In genomic region chr2:240435457-240435954, GRCh38 we compare ENCODE assay signal across 8 cellular contexts. TPM values are rescaled to one million over a fixed set of nuclear protein-coding genes. Genes with fewer than 3 reads are reported as not detected.
DNase-seq lines count a peak whose midpoint lies in the region; ATAC-seq, FAIRE-seq and TF ChIP-seq lines count a peak whose summit lies in the region.

TSS of gene GPC1 (plus strand) at chr2:240435663. CDS start at chr2:240435919, 256 bp downstream.

- DNase-seq in CD8-positive, alpha-beta memory T cell = peak in 2 of 5 donors; percentile 56 to 61
- peak; percentile 91 for DNase-seq in kidney
- peak in 2 of 3 experiments; percentile 27 to 58 for DNase-seq in stimulated activated CD4-positive, alpha-beta T cell treated with anti-CD3 and anti-CD28 coated beads, TNF-alpha, amount 100 ng/mL, for 24 hours (ENCODE audit: low read depth in 3 of 3)

- H3K4me1 Mint-ChIP-seq in CD8-positive, alpha-beta memory T cell = peaks cover 4 to 19% (median 4%) of the 10 kb centered on the region in 3 donors
- peaks cover 9% of the 10 kb centered on the region for H3K4me1 Mint-ChIP-seq in T-helper 1 cell treated with Interleukin-12 subunit alpha and Interleukin-12 subunit beta and Interleukin-4 antibody, amounts not matched to agents 30 μg/mL and 1 μg/mL, for 36 hours (ENCODE audit: low read depth)

- no peaks in the 10 kb centered on the region for H3K36me3 ChIP-seq in CD8-positive, alpha-beta memory T cell (ENCODE audit: insufficient read depth, low read length)
- no peaks in the 10 kb centered on the region for H3K36me3 ChIP-seq in kidney (ENCODE audit: control insufficient read depth in 1 of 2, insufficient read depth in 2 of 2, low read length in 2 of 2)

- no peak within 1 kb of the TSS for H3K27ac ChIP-seq in CD8-positive, alpha-beta memory T cell (ENCODE audit: low read depth, low read length)
- H3K27ac ChIP-seq in cingulate gyrus (ENCODE audit: low read depth, low read length) = peak within 1 kb of the TSS; percentile 85
- peak within 1 kb of the TSS in 1 of 2 donors; percentile 43 for H3K27ac ChIP-seq in kidney (ENCODE audit: low read depth in 2 of 2, low read length in 2 of 2)

- no peaks in the 10 kb centered on the region for H3K36me3 Mint-ChIP-seq in CD8-positive, alpha-beta memory T cell
- H3K36me3 Mint-ChIP-seq in T-helper 1 cell treated with Interleukin-12 subunit alpha and Interleukin-12 subunit beta and Interleukin-4 antibody, amounts not matched to agents 30 μg/mL and 1 μg/mL, for 36 hours (ENCODE audit: low read depth) = no peaks in the 10 kb centered on the region

- H3K4me1 ChIP-seq in CD8-positive, alpha-beta memory T cell (ENCODE audit: insufficient read depth, low read length) = peaks cover 12% of the 10 kb centered on the region
- peaks cover 3 to 9% of the 10 kb centered on the region in 2 donors for H3K4me1 ChIP-seq in kidney (ENCODE audit: control insufficient read depth in 1 of 2, insufficient read depth in 1 of 2, low read depth in 1 of 2, low read length in 2 of 2)

- H3K27me3 ChIP-seq in CD8-positive, alpha-beta memory T cell (ENCODE audit: insufficient read depth, low read length, poor library complexity, severe bottlenecking) = peaks cover 22% of the 10 kb centered on the region

- no peaks in the 10 kb centered on the region for H3K9me3 ChIP-seq in CD8-positive, alpha-beta memory T cell (ENCODE audit: low read length)
- H3K9me3 ChIP-seq in kidney (ENCODE audit: control insufficient read depth in 1 of 2, low read length in 2 of 2) = no peaks in the 10 kb centered on the region

- CTCF ChIA-PET in CD8-positive, alpha-beta memory T cell (lab: Charles Lee) = interaction anchor here (2.0 kb wide), 1 partner anchor 203 kb away, joined by 9 read pairs; no protein-coding TSS in a partner anchor

- ATAC-seq in GM19397 (IDR thresholded peaks at IDR 0.05; ENCODE audit: unreplicated experiment) = peak; percentile 58
- ATAC-seq in GM18858 (IDR thresholded peaks at IDR 0.05; ENCODE audit: unreplicated experiment) = no peak

- peaks cover 16 to 25% of the 10 kb centered on the region in 2 donors for H3K27me3 Mint-ChIP-seq in CD8-positive, alpha-beta memory T cell
- H3K27me3 Mint-ChIP-seq in T-helper 1 cell treated with Interleukin-12 subunit alpha and Interleukin-12 subunit beta and Interleukin-4 antibody, amounts not matched to agents 30 μg/mL and 1 μg/mL, for 36 hours (ENCODE audit: low read depth) = peaks cover 15% of the 10 kb centered on the region

- H3K4me3 ChIP-seq in CD8-positive, alpha-beta memory T cell (ENCODE audit: low read length) = peak within 1 kb of the TSS; percentile 61
- peak within 1 kb of the TSS; percentile 14 to 58 for H3K4me3 ChIP-seq in kidney (ENCODE audit: low read length in 2 of 2)

- no peak for TF ChIP-seq EP300 in Ishikawa (IDR thresholded peaks at IDR 0.05; ENCODE audit: borderline replicate concordance)

- no peak for TF ChIP-seq CTCF in kidney (IDR thresholded peaks at IDR 0.05; ENCODE audit: borderline replicate concordance, extremely low read depth, insufficient read depth)

- no peak within 1 kb of the TSS for H3K9ac ChIP-seq in kidney (ENCODE audit: low read length in 2 of 2)

- no peak for TF ChIP-seq RAD21 in Ishikawa (IDR thresholded peaks at IDR 0.05; ENCODE audit: low read depth)

- peak within 1 kb of the TSS; percentile 80 to 91 (median 84) for H3K4me3 Mint-ChIP-seq in CD8-positive, alpha-beta memory T cell
- H3K4me3 Mint-ChIP-seq in T-helper 1 cell treated with Interleukin-12 subunit alpha and Interleukin-12 subunit beta and Interleukin-4 antibody, amounts not matched to agents 30 μg/mL and 1 μg/mL, for 36 hours = peak within 1 kb of the TSS; percentile 83

- H3K9me3 Mint-ChIP-seq in CD8-positive, alpha-beta memory T cell = no peaks in the 10 kb centered on the region
- no peaks in the 10 kb centered on the region for H3K9me3 Mint-ChIP-seq in T-helper 1 cell treated with Interleukin-12 subunit alpha and Interleukin-12 subunit beta and Interleukin-4 antibody, amounts not matched to agents 30 μg/mL and 1 μg/mL, for 36 hours

- POLR2A ChIA-PET in CD8-positive, alpha-beta memory T cell (lab: Charles Lee) = interaction anchor here (0.5 kb wide), 1 partner anchor 1033 kb away, joined by 3 read pairs; no protein-coding TSS in a partner anchor

- FAIRE-seq in kidney (lab: Jason Lieb, UNC) = no peak

- intact Hi-C loops in kidney (cut with DNase I) = loop anchor here (5.0 kb wide), 1 partner anchor 203 kb away; no protein-coding TSS in a partner anchor

- peak within 1 kb of the TSS in 5 of 8 donors; percentile 23 to 92 (median 46) for H3K27ac Mint-ChIP-seq in CD8-positive, alpha-beta memory T cell
- peak within 1 kb of the TSS; percentile 72 for H3K27ac Mint-ChIP-seq in T-helper 1 cell treated with Interleukin-12 subunit alpha and Interleukin-12 subunit beta and Interleukin-4 antibody, amounts not matched to agents 30 μg/mL and 1 μg/mL, for 36 hours

TF ChIP-seq in Ishikawa, 13 proteins besides CTCF, POLR2A, EP300 and RAD21:
- TF ChIP-seq MAX (IDR thresholded peaks at IDR 0.05) (0 out of 2 replicates have a peak, but pooled peaks have one; percentile 8), CEBPB (IDR thresholded peaks at IDR 0.05) (no peak)

RNA-seq across cellular contexts. Expression of gene GPC1, which starts in this region (rescaled TPM):
- total RNA-seq in CD8-positive, alpha-beta memory T cell = 1 to 10 TPM; 1.9 to 2.4 TPM
- polyA plus RNA-seq in CD8-positive, alpha-beta memory T cell = 0.17 TPM
- 124 TPM for total RNA-seq in kidney
- polyA plus RNA-seq in kidney (ENCODE audit: insufficient read depth, low read depth, low replicate concordance) = 18.4 TPM

Comparison
In these comparisons a context has a peak if more than half of its experiments do, and no peak if none do; other contexts are left out.
1. RNA of gene GPC1 (total RNA-seq): 124 TPM in kidney (single experiment); 1.9 to 2.4 TPM in CD8-positive, alpha-beta memory T cell; every median in the first group is over 10 times any median in the second.
2. RNA of gene GPC1 (polyA plus RNA-seq): 18.4 TPM in kidney (single experiment); 0.17 TPM in CD8-positive, alpha-beta memory T cell (single experiment); every median in the first group is over 10 times any median in the second.